Comparison of ENCODE assay signal across 16 cellular contexts in genomic region chr7:17524746-17525145, GRCh38.
DNase-seq lines count a peak whose midpoint lies in the region; ATAC-seq and TF ChIP-seq lines count a peak whose summit lies in the region.
"Had no signal": no experiment of that assay in that cellular context is flagged by ENCODE, and none has a peak within 500 bp of the region (broad histone marks: within the 10 kb centered on the region; RNA-seq: fewer than 3 reads in every experiment).

No MANE protein-coding gene starts in this region.

- TF ChIP-seq CTCF in prostate gland (IDR thresholded peaks at IDR 0.05), result no peak

- no peak overlapping the region for H3K4me3 ChIP-seq in prostate gland
- H3K4me3 ChIP-seq: colonic mucosa, upper lobe of left lung had no signal

- H3K27me3 ChIP-seq in prostate gland (replicated peaks; ENCODE audit: insufficient read depth), result no peaks in the 10 kb centered on the region
- H3K27me3 ChIP-seq: colonic mucosa, upper lobe of left lung had no signal

- no peak for TF ChIP-seq POLR2A in prostate gland (IDR thresholded peaks at IDR 0.05)

- no peaks in the 10 kb centered on the region for H3K4me1 ChIP-seq in prostate gland (replicated peaks)
- H3K4me1 ChIP-seq: colonic mucosa had no signal

- H3K36me3 ChIP-seq in prostate gland, result no peaks in the 10 kb centered on the region
- H3K36me3 ChIP-seq: colonic mucosa, upper lobe of left lung had no signal

- H3K9me3 ChIP-seq in prostate gland, result no peaks in the 10 kb centered on the region
- H3K9me3 ChIP-seq: colonic mucosa, upper lobe of left lung had no signal

- ATAC-seq in left lobe of liver (peak; percentile 51), HG02885 (IDR thresholded peaks at IDR 0.05; ENCODE audit: poor library complexity, unreplicated experiment) (no peak)

- peak; percentile 31 for DNase-seq in ACHN
- DNase-seq in HCEC 1CT, result peak; percentile 47
- peak; percentile 74 for DNase-seq in astrocyte of the hippocampus (ENCODE audit: low read depth, low spot score)
- DNase-seq in left lobe of liver (ENCODE audit: low spot score), result no peak
- no peak for DNase-seq in activated CD4-positive, alpha-beta T cell treated with anti-CD3 and anti-CD28 coated beads for 1 hour
- DNase-seq in prostate gland (ENCODE audit: low spot score), result no peak
- no peak for DNase-seq in stimulated activated naive CD4-positive, alpha-beta T cell treated with Interleukin-2 at 50 U/mL for 16 hours (lab: John Stamatoyannopoulos, UW)
- DNase-seq: activated naive CD4-positive, alpha-beta T cell treated with Interleukin-2 at 50 U/mL for 16 hours; AML-193; KG1; NCI-H187; NCI-H82; posterior cingulate gyrus had no signal

- intact Hi-C loops in prostate gland (cut with DNase I), result loop anchor here (10.0 kb wide), 1 partner anchor 150 kb away; no protein-coding TSS in a partner anchor

- in situ Hi-C loops in ACHN (cut with HindIII; ENCODE audit: low pct_ligation_motif_present, low pct_unique_long_range_greater_than_20kb, low sequenced_read_pairs), result no loop called here

- WGBS in prostate gland, result 64% methylated on average over 3 of the region's 3 CpGs

- no peak overlapping the region for H3K27ac ChIP-seq in prostate gland
- H3K27ac ChIP-seq: colonic mucosa had no signal

Comparison
In these comparisons a context has a peak if more than half of its experiments do, and no peak if none do; other contexts are left out.
1. DNase-seq: peak in ACHN (single experiment), HCEC 1CT (single experiment) and astrocyte of the hippocampus (single experiment); none in left lobe of liver (single experiment), activated CD4-positive, alpha-beta T cell treated with anti-CD3 and anti-CD28 coated beads for 1 hour (single experiment), prostate gland (single experiment) and stimulated activated naive CD4-positive, alpha-beta T cell treated with Interleukin-2 at 50 U/mL for 16 hours (single experiment).